In the genomic region with DNA sequence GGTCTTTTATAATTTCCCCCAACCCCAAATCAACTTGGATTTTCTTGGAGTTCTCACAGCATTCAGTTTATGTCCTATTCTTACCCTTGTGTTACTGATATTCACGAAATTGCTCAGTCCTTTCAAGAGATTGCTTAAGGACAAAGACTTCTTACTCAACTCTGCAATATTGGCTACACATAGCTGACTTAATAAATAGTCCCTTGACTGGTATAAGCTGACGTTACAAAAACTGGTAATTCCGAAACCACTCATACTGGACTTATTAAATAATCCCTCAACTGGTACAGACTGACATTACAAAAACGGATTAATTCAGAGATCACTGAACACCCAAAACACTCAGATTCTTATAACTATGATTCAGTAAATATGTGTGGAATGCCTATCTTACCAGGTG, we compare ENCODE assay signal across 9 cellular contexts. TPM values are rescaled to one million over a fixed set of nuclear protein-coding genes. Genes with fewer than 3 reads are reported as not detected.
A peak's percentile ranks its signal among the peaks of the same experiment; 100 is the strongest.
DNase-seq lines count a peak whose midpoint lies in the region; FAIRE-seq and TF ChIP-seq lines count a peak whose summit lies in the region.
"Had no signal": no experiment of that assay in that cellular context is flagged by ENCODE, and none has a peak within 500 bp of the region (broad histone marks: within the 10 kb centered on the region; RNA-seq: fewer than 3 reads in every experiment).

No MANE protein-coding gene starts in this region.

- peak overlapping the region; percentile 99 for H3K27ac ChIP-seq in hepatocyte
- no peak overlapping the region for H3K27ac ChIP-seq in skin epidermis

- CTCF ChIA-PET in activated CD4-positive, alpha-beta memory T cell treated with anti-CD3 and anti-CD28 coated beads, Interleukin-2, amount 10 ng/mL, durations not matched to agents 7 days and 5 days (lab: Charles Lee) = interaction anchor here (1.4 kb wide), 1 partner anchor 134 kb away, joined by 3 read pairs; no protein-coding TSS in a partner anchor

- H3K4me1 Mint-ChIP-seq in activated CD4-positive, alpha-beta memory T cell treated with anti-CD3 and anti-CD28 coated beads, Interleukin-2, amount 10 ng/mL, durations not matched to agents 7 days and 5 days = peaks cover 17% of the 10 kb centered on the region

- TF ChIP-seq CTCF in HFF-Myc (IDR thresholded peaks at IDR 0.05; ENCODE audit: low read depth, low read length, missing control alignments) (no peak), hepatocyte (IDR thresholded peaks at IDR 0.05; ENCODE audit: poor library complexity) (no peak)

- H3K9me2 ChIP-seq in hepatocyte (replicated peaks; ENCODE audit: insufficient read depth) = no peaks in the 10 kb centered on the region

- H3K27me3 Mint-ChIP-seq in activated CD4-positive, alpha-beta memory T cell treated with anti-CD3 and anti-CD28 coated beads, Interleukin-2, amount 10 ng/mL, durations not matched to agents 7 days and 5 days = no peaks in the 10 kb centered on the region

- no peaks in the 10 kb centered on the region for H3K27me3 ChIP-seq in hepatocyte

- no peak for DNase-seq in HFF-Myc (ENCODE audit: extremely low read depth, low read depth)
- DNase-seq in activated CD4-positive, alpha-beta memory T cell treated with anti-CD3 and anti-CD28 coated beads, Interleukin-2, amount 10 ng/mL, durations not matched to agents 7 days and 5 days = no peak
- DNase-seq in hepatocyte (ENCODE audit: low spot score) = no peak
- DNase-seq in SHP77 (lab: John Stamatoyannopoulos, UW) = no peak
- DNase-seq in NCI-H2029 (lab: John Stamatoyannopoulos, UW) = no peak
- DNase-seq in urothelium cell line (ENCODE audit: low spot score) = no peak
- no peak for DNase-seq in mesenteric fat pad (ENCODE audit: low spot score)

- peaks cover 84% of the 10 kb centered on the region for H3K36me3 Mint-ChIP-seq in activated CD4-positive, alpha-beta memory T cell treated with anti-CD3 and anti-CD28 coated beads, Interleukin-2, amount 10 ng/mL, durations not matched to agents 7 days and 5 days (ENCODE audit: low read depth)

- peaks cover 6% of the 10 kb centered on the region for H3K4me1 ChIP-seq in hepatocyte (ENCODE audit: insufficient read depth)

- WGBS in hepatocyte (ENCODE audit: low lambda C conversion rate, missing lambda C conversion rate) = 83% methylated on average over 4 of the region's 4 CpGs

- H3K4me2 ChIP-seq in hepatocyte = peak overlapping the region; percentile 99

- H3K27ac Mint-ChIP-seq in activated CD4-positive, alpha-beta memory T cell treated with anti-CD3 and anti-CD28 coated beads, Interleukin-2, amount 10 ng/mL, durations not matched to agents 7 days and 5 days = peak overlapping the region; percentile 70

- peaks cover 24% of the 10 kb centered on the region for H3K36me3 ChIP-seq in hepatocyte (replicated peaks; ENCODE audit: insufficient read depth, low read depth)

- peaks cover 24% of the 10 kb centered on the region for H3K79me2 ChIP-seq in hepatocyte

- POLR2A ChIA-PET in activated CD4-positive, alpha-beta memory T cell treated with anti-CD3 and anti-CD28 coated beads, Interleukin-2, amount 10 ng/mL, durations not matched to agents 7 days and 5 days (lab: Charles Lee) = interaction anchor here (0.7 to 3.5 kb wide), 11 partner anchors 8 to 196 kb away, joined by 3 to 60 read pairs (median 8); partner anchors contain the start of genes CLUAP1, NAA60, ZNF174 and ZNF263

- H4K20me1 ChIP-seq in hepatocyte (ENCODE audit: insufficient read depth, poor library complexity, severe bottlenecking) = no peaks in the 10 kb centered on the region

- H2AFZ ChIP-seq in hepatocyte = peak overlapping the region; percentile 67

- peak overlapping the region; percentile 73 for H3K4me3 Mint-ChIP-seq in activated CD4-positive, alpha-beta memory T cell treated with anti-CD3 and anti-CD28 coated beads, Interleukin-2, amount 10 ng/mL, durations not matched to agents 7 days and 5 days

- H3K4me3 ChIP-seq in HFF-Myc (replicated peaks; ENCODE audit: low read depth, low read length) (peak overlapping the region; percentile 55), hepatocyte (peak overlapping the region; percentile 60), skin epidermis (peak overlapping the region in 4 of 7 experiments; percentile 46 to 66 (median 50))

- peaks cover 55% of the 10 kb centered on the region for H3K9me3 Mint-ChIP-seq in activated CD4-positive, alpha-beta memory T cell treated with anti-CD3 and anti-CD28 coated beads, Interleukin-2, amount 10 ng/mL, durations not matched to agents 7 days and 5 days

- no peak for FAIRE-seq in urothelium cell line (lab: Jason Lieb, UNC)

- H3K9me3 ChIP-seq in hepatocyte (ENCODE audit: low read depth) = peaks cover 65% of the 10 kb centered on the region

RNA-seq across cellular contexts. Expression of gene TIGD7, which starts 0.9 kb away (rescaled TPM):
- total RNA-seq in activated CD4-positive, alpha-beta memory T cell treated with anti-CD3 and anti-CD28 coated beads, Interleukin-2, amount 10 ng/mL, durations not matched to agents 7 days and 5 days = 1 to 10 TPM; 5.4 to 7.6 TPM
- total RNA-seq in hepatocyte (6.8 and 9.4 TPM in 2 replicates), mesenteric fat pad (5.2 TPM)
- 5.1 and 9.7 TPM in 2 replicates for polyA plus RNA-seq in hepatocyte

RNA-seq across cellular contexts. Expression of gene ZNF75A, which starts 0.9 kb away (rescaled TPM):
- 10 to 100 TPM; 34.2 to 36.7 TPM for total RNA-seq in activated CD4-positive, alpha-beta memory T cell treated with anti-CD3 and anti-CD28 coated beads, Interleukin-2, amount 10 ng/mL, durations not matched to agents 7 days and 5 days
- 21.9 and 25.9 TPM in 2 replicates for total RNA-seq in hepatocyte
- polyA plus RNA-seq in hepatocyte = 24.9 and 33.0 TPM in 2 replicates
- 17.9 TPM for total RNA-seq in mesenteric fat pad

RNA-seq across cellular contexts. Expression of gene ZNF263, which starts 21.1 kb away (rescaled TPM):
- total RNA-seq in activated CD4-positive, alpha-beta memory T cell treated with anti-CD3 and anti-CD28 coated beads, Interleukin-2, amount 10 ng/mL, durations not matched to agents 7 days and 5 days = 10 to 100 TPM; 19.4 to 21.3 TPM
- total RNA-seq in hepatocyte (39.7 and 47.5 TPM in 2 replicates), mesenteric fat pad (25.9 TPM)
- 25.0 and 33.2 TPM in 2 replicates for polyA plus RNA-seq in hepatocyte

RNA-seq across cellular contexts. Expression of gene MEFV, which starts 47.9 kb away (rescaled TPM):
- under 1 TPM; 0.15 to 0.23 TPM for total RNA-seq in activated CD4-positive, alpha-beta memory T cell treated with anti-CD3 and anti-CD28 coated beads, Interleukin-2, amount 10 ng/mL, durations not matched to agents 7 days and 5 days
- total RNA-seq in hepatocyte = 0.13 TPM in 1 of 2 replicates, not detected in the other
- polyA plus RNA-seq in hepatocyte = 0.55 TPM in 1 of 2 replicates, not detected in the other
- total RNA-seq in mesenteric fat pad = 6.0 TPM
- total RNA-seq: NCI-H460 had no signal

RNA-seq across cellular contexts. Expression of gene OR2C1, which starts 51.3 kb away (rescaled TPM):
- total RNA-seq in activated CD4-positive, alpha-beta memory T cell treated with anti-CD3 and anti-CD28 coated beads, Interleukin-2, amount 10 ng/mL, durations not matched to agents 7 days and 5 days = not detected
- total RNA-seq in hepatocyte (not detected in 2 replicates), mesenteric fat pad (not detected)
- 0.34 TPM in 1 of 2 replicates, not detected in the other for polyA plus RNA-seq in hepatocyte
- total RNA-seq: NCI-H460 had no signal
